In genomic region chr13:97211357-97211756, GRCh38 we compare ENCODE assay signal across 16 cellular contexts. TPM values are rescaled to one million over a fixed set of nuclear protein-coding genes. Genes with fewer than 3 reads are reported as not detected.
DNase-seq lines count a peak whose midpoint lies in the region; ATAC-seq, FAIRE-seq and TF ChIP-seq lines count a peak whose summit lies in the region.
"Had no signal": no experiment of that assay in that cellular context is flagged by ENCODE, and none has a peak within 500 bp of the region (broad histone marks: within the 10 kb centered on the region; RNA-seq: fewer than 3 reads in every experiment).

No MANE protein-coding gene starts in this region.

- BruUV-seq in Panc1 (replicated peaks; lab: Mats Ljungman, UMichigan) = no TSS peak

- H3K9me3 ChIP-seq in Panc1 (ENCODE audit: control insufficient read depth, insufficient read depth, low read depth, low read length) = no peaks in the 10 kb centered on the region
- H3K9me3 ChIP-seq: Peyer's patch, stomach had no signal

- H3K27ac ChIP-seq in Panc1 (ENCODE audit: low read length) = peak overlapping the region; percentile 82
- H3K27ac ChIP-seq: Peyer's patch, stomach had no signal

- peaks cover 6 to 16% of the 10 kb centered on the region in 2 donors for H3K36me3 Mint-ChIP-seq in CD14-positive monocyte

- H3K27me3 Mint-ChIP-seq in CD14-positive monocyte (ENCODE audit: low read depth in 3 of 3) = peaks cover 43 to 55% (median 44%) of the 10 kb centered on the region in 3 donors

- no peak overlapping the region for H3K4me3 ChIP-seq in Panc1 (ENCODE audit: low read depth in 2 of 2, low read length in 2 of 2)
- H3K4me3 ChIP-seq: Peyer's patch, stomach had no signal

- H3K9me3 Mint-ChIP-seq in CD14-positive monocyte = peaks cover 6 to 16% (median 13%) of the 10 kb centered on the region in 7 donors

- POLR2A ChIA-PET in Panc1 (lab: Charles Lee) = no interaction called here

- intact Hi-C loops in Panc1 (cut with micrococcal nuclease; ENCODE audit: unreplicated experiment) = no loop called here
- intact Hi-C loops in sciatic nerve (cut with DNase I) = no loop called here
- intact Hi-C loops in CD14-positive monocyte (cut with micrococcal nuclease) = loop anchor here in 1 of 2 donors (10.0 kb wide), 1 partner anchor 207 kb away; no protein-coding TSS in a partner anchor

- DNase-seq in H4 (ENCODE audit: low spot score) (peak; percentile 10), Panc1 (ENCODE audit: low read depth, low spot score) (no peak), fibroblast of peridontal ligament (ENCODE audit: extremely low read depth) (peak; percentile 30), sciatic nerve (ENCODE audit: low spot score) (no peak), CD14-positive monocyte (ENCODE audit: low spot score) (no peak), GM12891 (ENCODE audit: insufficient read length, low spot score) (no peak)
- DNase-seq: activated gamma-delta T cell treated with Interleukin-2 at 50 U/mL for 16 hours; NCI-H2107; NCI-H526 treated with DMSO at 0.1 percent for 48 hours; Peyer's patch; stimulated activated CD4-positive, alpha-beta T cell treated with anti-CD3 and anti-CD28 coated beads, Interleukin-15, amount 100 ng/mL, for 24 hours; stomach had no signal

- TF ChIP-seq CTCF in Panc1 (IDR thresholded peaks at IDR 0.05) (no peak), CD14-positive monocyte (IDR thresholded peaks at IDR 0.05) (no peak)

- in situ Hi-C loops in Panc1 (cut with HindIII; ENCODE audit: low pct_unique_long_range_greater_than_20kb, low sequenced_read_pairs) = no loop called here

- peak overlapping the region in 3 of 7 donors; percentile 15 to 66 (median 53) for H3K27ac Mint-ChIP-seq in CD14-positive monocyte

- no peak for FAIRE-seq in GM12891 (lab: Jason Lieb, UNC)
- FAIRE-seq: bronchial epithelial cell, H1, HTR-8/SVneo had no signal

- no peaks in the 10 kb centered on the region for H3K27me3 ChIP-seq in Panc1 (ENCODE audit: control insufficient read depth, insufficient read depth, low read length)
- H3K27me3 ChIP-seq: Peyer's patch, stomach had no signal

- ATAC-seq in Panc1 = no peak
- ATAC-seq in sciatic nerve = peak; percentile 6
- ATAC-seq in GM21515 (IDR thresholded peaks at IDR 0.05; ENCODE audit: unreplicated experiment) = no peak

- CTCF ChIA-PET in Panc1 (lab: Charles Lee) = interaction anchor here (2.6 kb wide), 1 partner anchor 101 kb away, joined by 9 read pairs; no protein-coding TSS in a partner anchor

- TF ChIP-seq POLR2A in GM12891 (IDR thresholded peaks at IDR 0.05; ENCODE audit: low read depth, low read length) = no peak

- peak overlapping the region in 1 of 2 donors; percentile 37 for H3K4me3 Mint-ChIP-seq in CD14-positive monocyte

- H3K4me1 ChIP-seq in Panc1 (ENCODE audit: control insufficient read depth, insufficient read depth, low read length) = peaks cover 26% of the 10 kb centered on the region
- H3K4me1 ChIP-seq: Peyer's patch had no signal

- H3K4me1 Mint-ChIP-seq in CD14-positive monocyte = peaks cover 37% of the 10 kb centered on the region

- no peaks in the 10 kb centered on the region for H3K36me3 ChIP-seq in Panc1 (ENCODE audit: control insufficient read depth, insufficient read depth, low read length)
- H3K36me3 ChIP-seq: Peyer's patch, stomach had no signal

TF ChIP-seq in GM12891, 5 proteins besides CTCF, POLR2A, EP300 and RAD21:
- TF ChIP-seq TAF1 (IDR thresholded peaks at IDR 0.05; ENCODE audit: low read depth, low read length) (no peak), POLR2AphosphoS5 (IDR thresholded peaks at IDR 0.05; ENCODE audit: low read depth, low read length) (no peak), POU2F2 (IDR thresholded peaks at IDR 0.05; ENCODE audit: low read depth, low read length) (no peak), SPI1 (IDR thresholded peaks at IDR 0.05; ENCODE audit: low read depth, low read length) (no peak), PAX5 (IDR thresholded peaks at IDR 0.05; ENCODE audit: insufficient read depth, low read length, severe bottlenecking) (no peak)

RNA-seq across cellular contexts. Expression of gene MBNL2, which starts 10.8 kb away (rescaled TPM):
- total RNA-seq in H4 (2014; rRNA removed; shearing (Covaris generic)) = 13.7 and 28.0 TPM in 2 replicates
- 103 TPM for total RNA-seq in Panc1 (2021; ENCODE audit: unreplicated experiment)
- polyA plus RNA-seq in Panc1 (2012; ENCODE audit: insufficient read length) = 42.3 TPM
- total RNA-seq in sciatic nerve = 102 TPM
- polyA plus RNA-seq in CD14-positive monocyte = 10 to 100 TPM; 13.4 to 15.5 TPM
- 1.7 TPM for polyA plus RNA-seq in GM12891 (2012; ENCODE audit: low read depth, missing spikeins)

Comparison
In these comparisons a context has a peak if more than half of its experiments do, and no peak if none do; other contexts are left out.
1. DNase-seq: peak in H4 (single experiment) and fibroblast of peridontal ligament (single experiment); none in Panc1 (single experiment), sciatic nerve (single experiment), CD14-positive monocyte (single experiment) and GM12891 (single experiment).